ENCODE assay signal across 1 cellular context in genomic region chr13:50810468-50810867, GRCh38.
TF ChIP-seq lines count a peak whose summit lies in the region.

No MANE protein-coding gene starts in this region.

TF ChIP-seq in GM12878, 131 proteins besides CTCF, POLR2A, EP300 and RAD21:
- TF ChIP-seq HDGF (IDR thresholded peaks at IDR 0.05) (no peak), RB1 (IDR thresholded peaks at IDR 0.05; ENCODE audit: borderline replicate concordance) (no peak)
